In the genomic region with DNA sequence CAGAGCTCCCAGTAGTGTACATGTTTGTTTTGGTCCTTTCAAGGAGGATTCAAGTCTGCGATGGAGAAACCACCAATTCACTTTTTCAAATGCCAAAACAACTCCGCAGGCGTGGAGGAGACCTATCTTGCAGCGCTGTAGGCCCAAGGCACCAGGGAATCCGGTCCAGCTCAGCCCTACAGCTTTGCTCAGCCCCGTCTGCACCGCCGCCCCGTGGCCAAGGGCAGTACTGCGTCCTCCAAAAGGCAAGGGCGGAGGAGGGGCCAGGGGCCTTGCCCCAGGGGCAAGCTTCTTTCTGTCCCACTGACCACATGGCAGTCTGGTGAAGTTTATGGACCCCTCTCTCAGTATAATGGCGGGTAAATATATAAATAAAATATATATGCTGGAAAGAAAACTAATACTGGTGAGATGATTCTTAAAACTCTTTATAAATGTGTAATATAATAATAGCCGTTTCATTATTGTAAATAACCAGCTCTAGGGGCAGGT, we compare ENCODE assay signal across 8 cellular contexts. TPM values are rescaled to one million over a fixed set of nuclear protein-coding genes. Genes with fewer than 3 reads are reported as not detected.
DNase-seq lines count a peak whose midpoint lies in the region; ATAC-seq and TF ChIP-seq lines count a peak whose summit lies in the region.

No MANE protein-coding gene starts in this region.

- no peak overlapping the region for H3K18ac ChIP-seq in H9 (ENCODE audit: insufficient read length, low read depth, low read length)

- no peak overlapping the region for H3K23ac ChIP-seq in H9 (ENCODE audit: insufficient read length, low read depth, low read length)

- H3K4me2 ChIP-seq in H9 (ENCODE audit: insufficient read depth, insufficient read length, low read length) = no peak overlapping the region

- POLR2A ChIA-PET in activated CD8-positive, alpha-beta T cell treated with anti-CD3 and anti-CD28 coated beads for 36 hours (lab: Charles Lee) = interaction anchor here (1.8 kb wide), 1 partner anchor 14 kb away, joined by 5 read pairs; no protein-coding TSS in a partner anchor

- H3K79me2 ChIP-seq in H9 (ENCODE audit: insufficient read depth, low read length) = no peaks in the 10 kb centered on the region

- WGBS in H9 (ENCODE audit: extremely low coverage, insufficient read length, low lambda C conversion rate) = no CpG with 5 or more reads among the region's 13 CpGs

- no peak overlapping the region for H4K5ac ChIP-seq in H9 (ENCODE audit: insufficient read length, low read depth, low read length)

- H3K4ac ChIP-seq in H9 (ENCODE audit: low read depth, low read length) = no peak overlapping the region

- no peak overlapping the region for H2AK5ac ChIP-seq in H9 (ENCODE audit: insufficient read length, low read length)

- H3K4me1 Mint-ChIP-seq in CD14-positive monocyte = peaks cover 16% of the 10 kb centered on the region
- peaks cover 13 to 19% of the 10 kb centered on the region in 2 experiments for H3K4me1 Mint-ChIP-seq in H9
- H3K4me1 Mint-ChIP-seq in activated CD8-positive, alpha-beta T cell treated with anti-CD3 and anti-CD28 coated beads for 36 hours (ENCODE audit: low read depth) = no peaks in the 10 kb centered on the region

- no peaks in the 10 kb centered on the region for H3K23me2 ChIP-seq in H9 (ENCODE audit: insufficient read length, low read depth, low read length, poor library complexity, severe bottlenecking)

- peak; percentile 76 for DNase-seq in CD14-positive monocyte (ENCODE audit: low spot score)
- peak; percentile 95 for DNase-seq in H9
- peak; percentile 19 for DNase-seq in NCI-H748 treated with DMSO at 0.1 percent for 48 hours (lab: John Stamatoyannopoulos, UW)
- peak; percentile 85 for DNase-seq in activated CD8-positive, alpha-beta T cell treated with anti-CD3 and anti-CD28 coated beads for 36 hours
- peak; percentile 60 for DNase-seq in effector CD8-positive, alpha-beta T cell (lab: John Stamatoyannopoulos, UW)
- DNase-seq in medulla oblongata (ENCODE audit: extremely low spot score) = peak; percentile 83
- peak; percentile 72 for DNase-seq in stimulated activated CD8-positive, alpha-beta memory T cell treated with anti-CD3 and anti-CD28 coated beads, Interleukin-15, amount 100 ng/mL, for 24 hours (ENCODE audit: low read depth)
- no peak for DNase-seq in KG1 (lab: John Stamatoyannopoulos, UW)

- H2AFZ ChIP-seq in H9 (ENCODE audit: low read length) = no peak overlapping the region

- intact Hi-C loops in CD14-positive monocyte (cut with micrococcal nuclease) = loop anchor here in 1 of 2 donors (5.0 kb wide), 1 partner anchor 154 kb away; no protein-coding TSS in a partner anchor
- intact Hi-C loops in activated CD8-positive, alpha-beta T cell treated with anti-CD3 and anti-CD28 coated beads for 36 hours (cut with micrococcal nuclease) = no loop called here

- H3K56ac ChIP-seq in H9 (ENCODE audit: insufficient read length, low read depth, low read length) = no peak overlapping the region

- no peak overlapping the region for H3K9ac ChIP-seq in H9 (ENCODE audit: extremely low read depth, insufficient read length, low read length)

- no peak overlapping the region for H3K14ac ChIP-seq in H9 (ENCODE audit: insufficient read depth, low read length)

- no peak overlapping the region for H3K27ac Mint-ChIP-seq in CD14-positive monocyte
- H3K27ac Mint-ChIP-seq in H9 = no peak overlapping the region
- no peak overlapping the region for H3K27ac Mint-ChIP-seq in activated CD8-positive, alpha-beta T cell treated with anti-CD3 and anti-CD28 coated beads for 36 hours

- no peak overlapping the region for H2BK15ac ChIP-seq in H9 (ENCODE audit: low read depth, low read length)

- no peak overlapping the region for H2BK20ac ChIP-seq in H9 (ENCODE audit: low read depth, low read length, poor library complexity, severe bottlenecking)

- no peak overlapping the region for H4K91ac ChIP-seq in H9 (ENCODE audit: insufficient read length, low read depth, low read length)

- no peak overlapping the region for H3K27ac ChIP-seq in H9 (ENCODE audit: insufficient read length, low read depth, low read length)

- no peaks in the 10 kb centered on the region for H3K79me1 ChIP-seq in H9 (ENCODE audit: insufficient read depth, low read depth, low read length, poor library complexity, severe bottlenecking)

- H3K36me3 Mint-ChIP-seq in CD14-positive monocyte = no peaks in the 10 kb centered on the region
- no peaks in the 10 kb centered on the region for H3K36me3 Mint-ChIP-seq in H9 (ENCODE audit: insufficient read depth in 1 of 3, low read depth in 3 of 3)
- no peaks in the 10 kb centered on the region for H3K36me3 Mint-ChIP-seq in activated CD8-positive, alpha-beta T cell treated with anti-CD3 and anti-CD28 coated beads for 36 hours (ENCODE audit: low read depth)

- no peak overlapping the region for H4K8ac ChIP-seq in H9 (replicated peaks; ENCODE audit: insufficient read length, low read depth, low read length)

- H3K9me3 ChIP-seq in H9 (ENCODE audit: control insufficient read depth, low read depth, low read length) = no peaks in the 10 kb centered on the region

- TF ChIP-seq CTCF in CD14-positive monocyte (IDR thresholded peaks at IDR 0.05) (peak; percentile 99), H9 (conservative IDR thresholded peaks at IDR 0.05) (peak; percentile 97)
- peak; percentile 95 for TF ChIP-seq CTCF in activated CD8-positive, alpha-beta T cell treated with anti-CD3 and anti-CD28 coated beads for 36 hours (IDR thresholded peaks at IDR 0.05)

- H2BK5ac ChIP-seq in H9 (ENCODE audit: insufficient read length, low read length) = no peak overlapping the region

- no peak overlapping the region for H3K4me3 Mint-ChIP-seq in CD14-positive monocyte
- H3K4me3 Mint-ChIP-seq in H9 = no peak overlapping the region
- no peak overlapping the region for H3K4me3 Mint-ChIP-seq in activated CD8-positive, alpha-beta T cell treated with anti-CD3 and anti-CD28 coated beads for 36 hours

- H2BK12ac ChIP-seq in H9 (ENCODE audit: insufficient read length, low read depth, low read length) = no peak overlapping the region

- H4K20me1 ChIP-seq in H9 (ENCODE audit: control insufficient read depth, insufficient read depth, insufficient read length) = no peaks in the 10 kb centered on the region

- H3T11ph ChIP-seq in H9 (ENCODE audit: low read length) = no peak overlapping the region

- CTCF ChIA-PET in activated CD8-positive, alpha-beta T cell treated with anti-CD3 and anti-CD28 coated beads for 36 hours (lab: Charles Lee) = interaction anchor here (0.6 to 2.8 kb wide), 43 partner anchors 8 to 405 kb away, joined by 3 to 29 read pairs (median 4); a partner anchor contains a TSS

- no peaks in the 10 kb centered on the region; the same call in 1 of the 2 replicates for H3K27me3 ChIP-seq in H9 (ENCODE audit: insufficient read depth, low read length)

- H3K4me1 ChIP-seq in H9 (ENCODE audit: insufficient read depth, low read length) = peaks cover 4% of the 10 kb centered on the region

- no peak overlapping the region for H2BK120ac ChIP-seq in H9 (ENCODE audit: low read depth, low read length, poor library complexity, severe bottlenecking)

- H3K27me3 Mint-ChIP-seq in CD14-positive monocyte (ENCODE audit: low read depth in 3 of 3) (peaks cover 3 to 10% (median 4%) of the 10 kb centered on the region in 3 donors), H9 (ENCODE audit: low read depth) (peaks cover 8% of the 10 kb centered on the region)
- H3K27me3 Mint-ChIP-seq in activated CD8-positive, alpha-beta T cell treated with anti-CD3 and anti-CD28 coated beads for 36 hours = peaks cover 12% of the 10 kb centered on the region

- ATAC-seq in activated CD8-positive, alpha-beta T cell treated with anti-CD3 and anti-CD28 coated beads for 36 hours = peak; percentile 100

- H3K9me3 Mint-ChIP-seq in CD14-positive monocyte = peaks cover 0 to 1% (median 0%) of the 10 kb centered on the region in 7 donors
- H3K9me3 Mint-ChIP-seq in H9 = no peaks in the 10 kb centered on the region; a peak in 1 of 5 replicates
- no peaks in the 10 kb centered on the region for H3K9me3 Mint-ChIP-seq in activated CD8-positive, alpha-beta T cell treated with anti-CD3 and anti-CD28 coated beads for 36 hours

RNA-seq across cellular contexts. Expression of a gene that starts 0.7 kb away (rescaled TPM):
- not detected for polyA plus RNA-seq in CD14-positive monocyte
- not detected in 2 replicates for total RNA-seq in H9 (2021)
- not detected for total RNA-seq in activated CD8-positive, alpha-beta T cell treated with anti-CD3 and anti-CD28 coated beads for 36 hours

RNA-seq across cellular contexts. Expression of a gene that starts 13.3 kb away (rescaled TPM):
- polyA plus RNA-seq in CD14-positive monocyte = not detected
- total RNA-seq in H9 (2021) = 5.7 and 6.9 TPM in 2 replicates
- total RNA-seq in activated CD8-positive, alpha-beta T cell treated with anti-CD3 and anti-CD28 coated beads for 36 hours = under 1 TPM; 0.27 to 0.31 TPM
